In the genomic region with DNA sequence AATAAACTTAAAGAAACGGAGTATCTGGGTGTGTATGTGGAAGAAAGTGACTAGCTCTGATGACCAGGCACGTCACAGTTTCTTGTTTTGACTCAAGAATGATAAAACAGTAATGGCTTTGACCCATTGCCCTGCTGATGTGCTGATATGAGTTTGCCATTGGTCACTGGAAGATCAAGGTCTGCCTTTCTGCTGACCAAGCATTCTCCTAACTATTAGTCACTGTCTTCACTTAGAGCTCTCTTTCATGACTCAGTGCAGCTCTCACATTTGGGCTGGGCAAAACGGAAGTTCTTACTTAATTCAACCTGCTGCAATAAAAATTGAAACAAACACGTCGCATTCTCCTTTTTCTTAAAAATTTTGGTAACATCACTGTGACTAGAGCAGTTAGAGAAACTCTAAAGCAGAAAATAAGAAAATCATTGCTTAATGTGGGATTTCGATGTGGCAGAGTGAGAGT, we compare ENCODE assay signal across 1 cellular context.
TF ChIP-seq lines count a peak whose summit lies in the region.

No MANE protein-coding gene starts in this region.

TF ChIP-seq in K562, 482 proteins besides CTCF, POLR2A, EP300 and RAD21 (continued from another document and continues in another):
- no peak for TF ChIP-seq MXD1 (CRISPR knock-in tag; IDR thresholded peaks at IDR 0.05; ENCODE audit: borderline replicate concordance, poor library complexity, severe bottlenecking)
- TF ChIP-seq SREBF1 (IDR thresholded peaks at IDR 0.05; ENCODE audit: borderline replicate concordance, low read depth, low read length): no peak
- no peak for TF ChIP-seq RBM39 (optimal IDR thresholded peaks at IDR 0.05; ENCODE audit: low read depth, low read length)
- TF ChIP-seq HNRNPL (IDR thresholded peaks at IDR 0.05; ENCODE audit: low read depth, low read length): no peak
- no peak for TF ChIP-seq PCBP1 (IDR thresholded peaks at IDR 0.05; ENCODE audit: low read depth, low read length, poor library complexity, severe bottlenecking)
- TF ChIP-seq, protein P1, sequence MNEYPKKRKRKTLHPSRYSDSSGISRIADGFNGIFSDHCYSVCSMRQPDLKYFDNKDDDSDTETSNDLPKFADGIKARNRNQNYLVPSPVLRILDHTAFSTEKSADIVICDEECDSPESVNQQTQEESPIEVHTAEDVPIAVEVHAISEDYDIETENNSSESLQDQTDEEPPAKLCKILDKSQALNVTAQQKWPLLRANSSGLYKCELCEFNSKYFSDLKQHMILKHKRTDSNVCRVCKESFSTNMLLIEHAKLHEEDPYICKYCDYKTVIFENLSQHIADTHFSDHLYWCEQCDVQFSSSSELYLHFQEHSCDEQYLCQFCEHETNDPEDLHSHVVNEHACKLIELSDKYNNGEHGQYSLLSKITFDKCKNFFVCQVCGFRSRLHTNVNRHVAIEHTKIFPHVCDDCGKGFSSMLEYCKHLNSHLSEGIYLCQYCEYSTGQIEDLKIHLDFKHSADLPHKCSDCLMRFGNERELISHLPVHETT (CRISPR knock-in tag; conservative IDR thresholded peaks at IDR 0.05 in 1 of 2, IDR thresholded peaks at IDR 0.05 in 1 of 2): no peak
- TF ChIP-seq CREB1 (IDR thresholded peaks at IDR 0.05): peak; percentile 71
- no peak for TF ChIP-seq CREB1 (CRISPR knock-in tag; IDR thresholded peaks at IDR 0.05)
- no peak for TF ChIP-seq YBX1 (IDR thresholded peaks at IDR 0.05)
- TF ChIP-seq ZNF644 (tag; IDR thresholded peaks at IDR 0.05; ENCODE audit: low read depth): no peak
- no peak for TF ChIP-seq CBFA2T2 (conservative IDR thresholded peaks at IDR 0.05)
- no peak for TF ChIP-seq SMC3 (conservative IDR thresholded peaks at IDR 0.05; ENCODE audit: insufficient read depth, low read depth, low read length)
- no peak for TF ChIP-seq AFF1 (IDR thresholded peaks at IDR 0.05; ENCODE audit: low read depth in 1 of 2, partially characterized antibody in 2 of 2)
- TF ChIP-seq, protein P2, sequence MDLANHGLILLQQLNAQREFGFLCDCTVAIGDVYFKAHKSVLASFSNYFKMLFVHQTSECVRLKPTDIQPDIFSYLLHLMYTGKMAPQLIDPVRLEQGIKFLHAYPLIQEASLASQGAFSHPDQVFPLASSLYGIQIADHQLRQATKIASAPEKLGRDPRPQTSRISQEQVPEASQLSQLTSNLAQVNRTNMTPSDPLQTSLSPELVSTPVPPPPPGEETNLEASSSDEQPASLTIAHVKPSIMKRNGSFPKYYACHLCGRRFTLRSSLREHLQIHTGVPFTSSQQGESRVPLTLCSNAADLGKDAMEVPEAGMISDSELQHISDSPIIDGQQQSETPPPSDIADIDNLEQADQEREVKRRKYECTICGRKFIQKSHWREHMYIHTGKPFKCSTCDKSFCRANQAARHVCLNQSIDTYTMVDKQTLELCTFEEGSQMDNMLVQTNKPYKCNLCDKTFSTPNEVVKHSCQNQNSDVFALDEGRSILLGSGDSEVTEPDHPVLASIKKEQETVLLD (IDR thresholded peaks at IDR 0.05): no peak
- TF ChIP-seq ZNF699 (CRISPR knock-in tag; IDR thresholded peaks at IDR 0.05; ENCODE audit: insufficient replicate concordance): no peak
- TF ChIP-seq, protein P3, sequence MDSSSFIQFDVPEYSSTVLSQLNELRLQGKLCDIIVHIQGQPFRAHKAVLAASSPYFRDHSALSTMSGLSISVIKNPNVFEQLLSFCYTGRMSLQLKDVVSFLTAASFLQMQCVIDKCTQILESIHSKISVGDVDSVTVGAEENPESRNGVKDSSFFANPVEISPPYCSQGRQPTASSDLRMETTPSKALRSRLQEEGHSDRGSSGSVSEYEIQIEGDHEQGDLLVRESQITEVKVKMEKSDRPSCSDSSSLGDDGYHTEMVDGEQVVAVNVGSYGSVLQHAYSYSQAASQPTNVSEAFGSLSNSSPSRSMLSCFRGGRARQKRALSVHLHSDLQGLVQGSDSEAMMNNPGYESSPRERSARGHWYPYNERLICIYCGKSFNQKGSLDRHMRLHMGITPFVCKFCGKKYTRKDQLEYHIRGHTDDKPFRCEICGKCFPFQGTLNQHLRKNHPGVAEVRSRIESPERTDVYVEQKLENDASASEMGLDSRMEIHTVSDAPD (CRISPR knock-in tag; IDR thresholded peaks at IDR 0.05): no peak
- TF ChIP-seq, protein P4, sequence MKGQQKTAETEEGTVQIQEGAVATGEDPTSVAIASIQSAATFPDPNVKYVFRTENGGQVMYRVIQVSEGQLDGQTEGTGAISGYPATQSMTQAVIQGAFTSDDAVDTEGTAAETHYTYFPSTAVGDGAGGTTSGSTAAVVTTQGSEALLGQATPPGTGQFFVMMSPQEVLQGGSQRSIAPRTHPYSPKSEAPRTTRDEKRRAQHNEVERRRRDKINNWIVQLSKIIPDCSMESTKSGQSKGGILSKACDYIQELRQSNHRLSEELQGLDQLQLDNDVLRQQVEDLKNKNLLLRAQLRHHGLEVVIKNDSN (CRISPR knock-in tag; IDR thresholded peaks at IDR 0.05): no peak
- no peak for TF ChIP-seq ZNF695 (CRISPR knock-in tag; IDR thresholded peaks at IDR 0.05)
- no peak for TF ChIP-seq NCOA2 (IDR thresholded peaks at IDR 0.05; ENCODE audit: partially characterized antibody in 2 of 2)
- TF ChIP-seq THAP12 (CRISPR knock-in tag; IDR thresholded peaks at IDR 0.05): no peak
- TF ChIP-seq NCOA6 (IDR thresholded peaks at IDR 0.05): no peak
- no peak for TF ChIP-seq MCM7 (IDR thresholded peaks at IDR 0.05)
- TF ChIP-seq KLF6 (CRISPR knock-in tag; IDR thresholded peaks at IDR 0.05; ENCODE audit: borderline replicate concordance): no peak
- TF ChIP-seq ZNF23 (CRISPR knock-in tag; IDR thresholded peaks at IDR 0.05): no peak
- peak; percentile 88 for TF ChIP-seq JUN (IDR thresholded peaks at IDR 0.05; ENCODE audit: borderline replicate concordance, low read depth, low read length)
- TF ChIP-seq JUN (CRISPR knock-in tag; IDR thresholded peaks at IDR 0.05; ENCODE audit: borderline replicate concordance): no peak
- TF ChIP-seq HMBOX1 (IDR thresholded peaks at IDR 0.05): peak; percentile 94
- 0 out of 2 replicates have a peak, but pooled peaks have one; percentile 41 for TF ChIP-seq ARID3A (IDR thresholded peaks at IDR 0.05; ENCODE audit: borderline replicate concordance, low read depth, low read length)
- TF ChIP-seq DIDO1 (tag; IDR thresholded peaks at IDR 0.05; ENCODE audit: low read depth): no peak
- no peak for TF ChIP-seq KLF10 (CRISPR knock-in tag; IDR thresholded peaks at IDR 0.05)
- TF ChIP-seq HSF4 (CRISPR knock-in tag; IDR thresholded peaks at IDR 0.05; ENCODE audit: borderline replicate concordance): no peak
- peak; percentile 50; the same call in 1 of the 2 replicates for TF ChIP-seq ZEB2 (IDR thresholded peaks at IDR 0.05)
- no peak for TF ChIP-seq TCF15 (CRISPR knock-in tag; IDR thresholded peaks at IDR 0.05)
- peak; percentile 100 for TF ChIP-seq C11orf30 (IDR thresholded peaks at IDR 0.05; ENCODE audit: low read depth)
- no peak for TF ChIP-seq ELF4 (CRISPR knock-in tag; IDR thresholded peaks at IDR 0.05)
- TF ChIP-seq ZNF436 (CRISPR knock-in tag; IDR thresholded peaks at IDR 0.05): no peak
- TF ChIP-seq KHSRP (IDR thresholded peaks at IDR 0.05): no peak
- no peak for TF ChIP-seq MCM2 (IDR thresholded peaks at IDR 0.05; ENCODE audit: low read depth)
- peak; percentile 11 for TF ChIP-seq ZFP36 (IDR thresholded peaks at IDR 0.05; ENCODE audit: low read depth, low read length, partially characterized antibody)
- no peak for TF ChIP-seq NFYB (IDR thresholded peaks at IDR 0.05; ENCODE audit: extremely low read depth, insufficient read length)
- peak; percentile 75 to 84 for TF ChIP-seq KDM1A (IDR thresholded peaks at IDR 0.05)
- no peak for TF ChIP-seq NFIX (CRISPR knock-in tag; IDR thresholded peaks at IDR 0.05; ENCODE audit: low read depth)
- no peak for TF ChIP-seq PYGO2 (tag; IDR thresholded peaks at IDR 0.05)
- peak in 1 of 2 experiments; percentile 67; a peak in 1 of 4 replicates for TF ChIP-seq HDAC1 (IDR thresholded peaks at IDR 0.05)
- no peak for TF ChIP-seq MXI1 (IDR thresholded peaks at IDR 0.05; ENCODE audit: low read depth, low read length)
- no peak for TF ChIP-seq SIRT6 (IDR thresholded peaks at IDR 0.05; ENCODE audit: low read depth, low read length)
- TF ChIP-seq SNIP1 (IDR thresholded peaks at IDR 0.05; ENCODE audit: low read depth): no peak
- TF ChIP-seq ZNF280B (CRISPR knock-in tag; IDR thresholded peaks at IDR 0.05): no peak
